ENCODE assay signal across 18 cellular contexts in genomic region chr19:6888967-6889366, GRCh38. TPM values are rescaled to one million over a fixed set of nuclear protein-coding genes. Genes with fewer than 3 reads are reported as not detected.
A peak's percentile ranks its signal among the peaks of the same experiment; 100 is the strongest.
DNase-seq lines count a peak whose midpoint lies in the region; ATAC-seq and TF ChIP-seq lines count a peak whose summit lies in the region.
"Had no signal": no experiment of that assay in that cellular context is flagged by ENCODE, and none has a peak within 500 bp of the region (broad histone marks: within the 10 kb centered on the region; RNA-seq: fewer than 3 reads in every experiment).

No MANE protein-coding gene starts in this region.

- no peak for TF ChIP-seq POLR2A in IMR-90 (IDR thresholded peaks at IDR 0.05; ENCODE audit: low read depth, low read length)

- no peaks in the 10 kb centered on the region for H3K27me3 ChIP-seq in CD8-positive, alpha-beta T cell (ENCODE audit: insufficient read depth, low read length)
- H3K27me3 ChIP-seq in IMR-90 (ENCODE audit: control insufficient read depth, insufficient read depth, low read length) = no peaks in the 10 kb centered on the region
- H3K27me3 ChIP-seq: SJSA1 had no signal

- H2BK20ac ChIP-seq in IMR-90 (ENCODE audit: low read depth, low read length) = no peak overlapping the region

- H2BK5ac ChIP-seq in IMR-90 (ENCODE audit: low read depth, low read length, poor library complexity, severe bottlenecking) = peak overlapping the region; percentile 8

- dilution Hi-C loops in IMR-90 (cut with HindIII; ENCODE audit: low sequenced_read_pairs, unreplicated experiment) = no loop called here

- no peaks in the 10 kb centered on the region for H3K36me3 ChIP-seq in CD8-positive, alpha-beta T cell (ENCODE audit: insufficient read depth, low read length)
- no peaks in the 10 kb centered on the region for H3K36me3 ChIP-seq in IMR-90 (ENCODE audit: control insufficient read depth, insufficient read depth, low read length)
- H3K36me3 ChIP-seq: HAP-1, SJSA1 had no signal

- H3K56ac ChIP-seq in IMR-90 (ENCODE audit: extremely low read depth, insufficient read depth, low read length) = no peak overlapping the region

- H2AK9ac ChIP-seq in IMR-90 (replicated peaks; ENCODE audit: low read depth, low read length, poor library complexity) = no peak overlapping the region

- peak overlapping the region; percentile 0 for H3K27ac Mint-ChIP-seq in activated naive CD4-positive, alpha-beta T cell treated with anti-CD3 and anti-CD28 coated beads for 36 hours
- H3K27ac Mint-ChIP-seq in CD8-positive, alpha-beta T cell = peak overlapping the region; percentile 1
- peak overlapping the region; percentile 3 to 7 (median 4) for H3K27ac Mint-ChIP-seq in immature natural killer cell

- H3K79me1 ChIP-seq in IMR-90 (ENCODE audit: low read depth in 1 of 2, low read length in 2 of 2) = no peaks in the 10 kb centered on the region

- H2AK5ac ChIP-seq in IMR-90 (ENCODE audit: low read depth, low read length) = no peak overlapping the region

- no peak overlapping the region for H3K9ac ChIP-seq in IMR-90 (ENCODE audit: low read depth, low read length)

- no peak for ATAC-seq in CD8-positive, alpha-beta T cell
- no peak for ATAC-seq in IMR-90 (ENCODE audit: low read depth)
- ATAC-seq in GM21360 (IDR thresholded peaks at IDR 0.05; ENCODE audit: unreplicated experiment) = no peak

- H3K27me3 Mint-ChIP-seq in activated naive CD4-positive, alpha-beta T cell treated with anti-CD3 and anti-CD28 coated beads for 36 hours (ENCODE audit: low read depth) = no peaks in the 10 kb centered on the region
- no peaks in the 10 kb centered on the region for H3K27me3 Mint-ChIP-seq in CD8-positive, alpha-beta T cell (ENCODE audit: low read depth)
- peaks cover 5 to 9% (median 6%) of the 10 kb centered on the region in 3 donors for H3K27me3 Mint-ChIP-seq in immature natural killer cell (ENCODE audit: low read depth in 3 of 3)

- no peak overlapping the region for H3K18ac ChIP-seq in IMR-90 (ENCODE audit: low read depth, low read length)

- no peak overlapping the region for H2AFZ ChIP-seq in IMR-90 (replicated peaks; ENCODE audit: low read length, poor library complexity)

- peaks cover 27% of the 10 kb centered on the region for H3K36me3 Mint-ChIP-seq in activated naive CD4-positive, alpha-beta T cell treated with anti-CD3 and anti-CD28 coated beads for 36 hours (ENCODE audit: low read depth)
- peaks cover 4% of the 10 kb centered on the region for H3K36me3 Mint-ChIP-seq in CD8-positive, alpha-beta T cell
- peaks cover 0 to 4% (median 0%) of the 10 kb centered on the region in 3 donors for H3K36me3 Mint-ChIP-seq in immature natural killer cell

- POLR2A ChIA-PET in CD8-positive, alpha-beta T cell (lab: Charles Lee) = interaction anchor here (0.6 to 0.7 kb wide), 2 partner anchors 54 to 64 kb away, joined by 3 to 6 read pairs; no protein-coding TSS in a partner anchor
- POLR2A ChIA-PET in IMR-90 (lab: Charles Lee; ENCODE audit: unreplicated experiment) = no interaction called here

- in situ Hi-C loops in IMR-90 (cut with MboI; ENCODE audit: low sequenced_read_pairs) = no loop called here

- no peak for TF ChIP-seq RAD21 in IMR-90 (IDR thresholded peaks at IDR 0.05; ENCODE audit: low read length)

- no peak overlapping the region for H3K4me3 ChIP-seq in CD8-positive, alpha-beta T cell (ENCODE audit: low read depth, low read length)
- H3K4me3 ChIP-seq in IMR-90 (ENCODE audit: insufficient read depth, low read depth, low read length) = no peak overlapping the region
- H3K4me3 ChIP-seq: HAP-1, SJSA1 had no signal

- no peak overlapping the region for H3K4me2 ChIP-seq in IMR-90 (ENCODE audit: low read depth, low read length)

- H2BK15ac ChIP-seq in IMR-90 (ENCODE audit: low read depth, low read length) = no peak overlapping the region

- no peak overlapping the region for H3K23ac ChIP-seq in IMR-90 (ENCODE audit: low read depth, low read length)

- H3K9me3 Mint-ChIP-seq in activated naive CD4-positive, alpha-beta T cell treated with anti-CD3 and anti-CD28 coated beads for 36 hours = peaks cover 28% of the 10 kb centered on the region
- H3K9me3 Mint-ChIP-seq in CD8-positive, alpha-beta T cell = peaks cover 10% of the 10 kb centered on the region
- peaks cover 0 to 2% (median 0%) of the 10 kb centered on the region in 6 donors for H3K9me3 Mint-ChIP-seq in immature natural killer cell

- H3K4me3 Mint-ChIP-seq in activated naive CD4-positive, alpha-beta T cell treated with anti-CD3 and anti-CD28 coated beads for 36 hours = no peak overlapping the region
- H3K4me3 Mint-ChIP-seq in CD8-positive, alpha-beta T cell = peak overlapping the region; percentile 0
- peak overlapping the region in 3 of 5 donors; percentile 0 to 30 (median 3) for H3K4me3 Mint-ChIP-seq in immature natural killer cell

- CTCF ChIA-PET in activated naive CD4-positive, alpha-beta T cell treated with anti-CD3 and anti-CD28 coated beads for 36 hours (lab: Charles Lee) = interaction anchor here (0.6 kb wide), 2 partner anchors 135 to 621 kb away, joined by 3 to 4 read pairs; no protein-coding TSS in a partner anchor
- CTCF ChIA-PET in CD8-positive, alpha-beta T cell (lab: Charles Lee) = interaction anchor here (0.8 to 4.2 kb wide), 5 partner anchors 8 to 153 kb away, joined by 3 to 29 read pairs (median 7); no protein-coding TSS in a partner anchor
- CTCF ChIA-PET in IMR-90 (lab: Yijun Ruan, JAX) = no interaction called here

- H4K91ac ChIP-seq in IMR-90 (ENCODE audit: insufficient read depth, low read depth, low read length) = no peak overlapping the region

- H3K9me3 ChIP-seq in CD8-positive, alpha-beta T cell (ENCODE audit: low read length) = no peaks in the 10 kb centered on the region
- H3K9me3 ChIP-seq in IMR-90 (ENCODE audit: control insufficient read depth, insufficient read depth, low read length) = peaks cover 13% of the 10 kb centered on the region
- H3K9me3 ChIP-seq: HAP-1, SJSA1 had no signal

- no peak overlapping the region for H4K5ac ChIP-seq in IMR-90 (ENCODE audit: low read depth, low read length)

- no peak overlapping the region for H2BK120ac ChIP-seq in IMR-90 (ENCODE audit: low read depth, low read length)

- no peaks in the 10 kb centered on the region for H4K20me1 ChIP-seq in IMR-90 (ENCODE audit: insufficient read depth, low read length)

- H4K8ac ChIP-seq in IMR-90 (ENCODE audit: low read depth in 2 of 2, low read length in 2 of 2) = no peak overlapping the region

- no peak overlapping the region for H3K14ac ChIP-seq in IMR-90 (replicated peaks; ENCODE audit: low read depth, low read length)

- peaks cover 68% of the 10 kb centered on the region for H3K4me1 ChIP-seq in CD8-positive, alpha-beta T cell (ENCODE audit: insufficient read depth, low read length)
- H3K4me1 ChIP-seq in IMR-90 (ENCODE audit: control insufficient read depth, insufficient read depth, low read length) = no peaks in the 10 kb centered on the region
- H3K4me1 ChIP-seq: HAP-1, SJSA1 had no signal

- intact Hi-C loops in activated naive CD4-positive, alpha-beta T cell treated with anti-CD3 and anti-CD28 coated beads for 36 hours (cut with micrococcal nuclease) = no loop called here
- intact Hi-C loops in CD8-positive, alpha-beta T cell (cut with DNase I, micrococcal nuclease) = no loop called here
- intact Hi-C loops in IMR-90 (cut with micrococcal nuclease) = no loop called here
- intact Hi-C loops in cardiac septum (cut with DNase I) = no loop called here

- H3K4ac ChIP-seq in IMR-90 (ENCODE audit: low read depth, low read length) = no peak overlapping the region

- no peak for DNase-seq in activated naive CD4-positive, alpha-beta T cell treated with anti-CD3 and anti-CD28 coated beads for 36 hours
- no peak for DNase-seq in activated naive CD4-positive, alpha-beta T cell (lab: John Stamatoyannopoulos, UW)
- no peak for DNase-seq in CD8-positive, alpha-beta T cell
- DNase-seq in IMR-90 (no peak), immature natural killer cell (no peak), cardiac septum (ENCODE audit: low spot score) (no peak), HK-2 (ENCODE audit: unreplicated experiment) (no peak)
- DNase-seq: EL, NCI-H1048, NCI-H1436 treated with DMSO at 0.1 percent for 48 hours, NCI-H2029 treated with DMSO at 0.1 percent for 48 hours, NCI-H510A had no signal

- no peak overlapping the region for H3K27ac ChIP-seq in CD8-positive, alpha-beta T cell (ENCODE audit: low read depth, low read length)
- no peak overlapping the region for H3K27ac ChIP-seq in IMR-90 (ENCODE audit: insufficient read depth, low read length)
- H3K27ac ChIP-seq: C4-2B, HL-60, SJSA1 had no signal

- H3K9me1 ChIP-seq in IMR-90 (ENCODE audit: insufficient read depth, low read length) = no peaks in the 10 kb centered on the region

- TF ChIP-seq CTCF in CD8-positive, alpha-beta T cell (IDR thresholded peaks at IDR 0.05) = no peak
- no peak for TF ChIP-seq CTCF in IMR-90 (conservative IDR thresholded peaks at IDR 0.05; ENCODE audit: low read depth, low read length)

- peaks cover 72% of the 10 kb centered on the region for H3K4me1 Mint-ChIP-seq in activated naive CD4-positive, alpha-beta T cell treated with anti-CD3 and anti-CD28 coated beads for 36 hours (ENCODE audit: low read depth)
- peaks cover 65% of the 10 kb centered on the region for H3K4me1 Mint-ChIP-seq in CD8-positive, alpha-beta T cell (ENCODE audit: low read depth)
- peaks cover 49 to 66% of the 10 kb centered on the region in 2 donors for H3K4me1 Mint-ChIP-seq in immature natural killer cell

- WGBS in IMR-90 (ENCODE audit: extremely low coverage in 2 of 2, insufficient read length in 1 of 2), 2 experiments = 64 to 100% methylated on average over 1 to 2 of the region's 2 CpGs

- no TSS peak for BruUV-seq in IMR-90 (replicated peaks; lab: Mats Ljungman, UMichigan)

TF ChIP-seq in IMR-90, 13 proteins besides CTCF, POLR2A, EP300 and RAD21 (continues in another document):
- no peak for TF ChIP-seq RCOR1 (IDR thresholded peaks at IDR 0.05; ENCODE audit: insufficient replicate concordance, low read length)
- TF ChIP-seq MAZ (IDR thresholded peaks at IDR 0.05; ENCODE audit: borderline replicate concordance, low read depth, low read length) = no peak
- TF ChIP-seq NFE2L2 (IDR thresholded peaks at IDR 0.05; ENCODE audit: low read depth, low read length) = no peak
- no peak for TF ChIP-seq CHD1 (IDR thresholded peaks at IDR 0.05; ENCODE audit: low read depth, low read length)

RNA-seq across cellular contexts. Expression of gene ADGRE1, which starts 1.6 kb away (rescaled TPM):
- total RNA-seq in activated naive CD4-positive, alpha-beta T cell treated with anti-CD3 and anti-CD28 coated beads for 36 hours = 10 to 100 TPM in 1 of 2 experiments, 1 to 10 TPM in 1; 9.1 to 11.2 TPM
- total RNA-seq in CD8-positive, alpha-beta T cell = 1 to 10 TPM; 1.4 to 1.6 TPM
- not detected in 2 replicates for total RNA-seq in IMR-90 (2012; rRNA removed)
- not detected in 2 replicates for polyA plus RNA-seq in IMR-90 (2012; rRNA removed)
- not detected in 2 replicates for polyA plus RNA-seq in IMR-90 (2012; cell fraction: cytosol; rRNA removed)
- not detected in 2 replicates for polyA plus RNA-seq in IMR-90 (2012; cell fraction: nucleus; rRNA removed; ENCODE audit: low replicate concordance)
- polyA plus RNA-seq in immature natural killer cell = under 1 TPM in 2 of 3 donors, not detected in 1; 0.22 to 0.54 TPM
- total RNA-seq in cardiac septum = 0.62 TPM
- total RNA-seq: MCF 10A, SJSA1 had no signal
